Comparison of ENCODE assay signal across 8 cellular contexts in genomic region chr15:89333011-89333860, GRCh38. TPM values are rescaled to one million over a fixed set of nuclear protein-coding genes. Genes with fewer than 3 reads are reported as not detected.
DNase-seq lines count a peak whose midpoint lies in the region; ATAC-seq and TF ChIP-seq lines count a peak whose summit lies in the region.

No MANE protein-coding gene starts in this region.

- H3K9ac ChIP-seq in BLaER1 (peak overlapping the region; percentile 96), Karpas-422 (ENCODE audit: low read length) (peak overlapping the region; percentile 91), duodenal mucosa (ENCODE audit: low read depth in 1 of 2, low read length in 2 of 2) (peak overlapping the region; percentile 88 to 94)

- H4K20me1 ChIP-seq in BLaER1 = peaks cover 63% of the 10 kb centered on the region
- peaks cover 55% of the 10 kb centered on the region for H4K20me1 ChIP-seq in Karpas-422 (ENCODE audit: insufficient read depth, low read depth, low read length)

- peaks cover 53% of the 10 kb centered on the region for H3K79me2 ChIP-seq in Karpas-422 (ENCODE audit: low read length)

- H3K4me2 ChIP-seq in BLaER1 = peak overlapping the region; percentile 96
- H3K4me2 ChIP-seq in Karpas-422 (ENCODE audit: low read depth, low read length, poor library complexity, severe bottlenecking) = peak overlapping the region; percentile 96

- peak overlapping the region; percentile 89 for H3K4me3 ChIP-seq in BLaER1
- peak overlapping the region; percentile 96 for H3K4me3 ChIP-seq in Karpas-422 (ENCODE audit: low read length)
- H3K4me3 ChIP-seq in duodenal mucosa (ENCODE audit: low read depth in 1 of 2, low read length in 2 of 2) = peak overlapping the region; percentile 93 to 97

- peak overlapping the region in 2 of 3 experiments; percentile 31 to 41 for H3K27ac Mint-ChIP-seq in nephron

- no peaks in the 10 kb centered on the region for H3K9me3 Mint-ChIP-seq in nephron

- H3K9me3 ChIP-seq in BLaER1 = no peaks in the 10 kb centered on the region
- H3K9me3 ChIP-seq in Karpas-422 (ENCODE audit: low read length) = no peaks in the 10 kb centered on the region
- H3K9me3 ChIP-seq in duodenal mucosa (ENCODE audit: control insufficient read depth in 1 of 2, low read length in 2 of 2) = no peaks in the 10 kb centered on the region

- no peak overlapping the region for H2AFZ ChIP-seq in Karpas-422 (ENCODE audit: low read length)

- H3K9me2 ChIP-seq in Karpas-422 (replicated peaks; ENCODE audit: insufficient read depth, low read length) = no peaks in the 10 kb centered on the region

- DNase-seq in Karpas-422 = no peak
- DNase-seq in HT-29 (ENCODE audit: low spot score) = no peak
- no peak for DNase-seq in NCI-H2107 treated with DMSO at 0.1 percent for 48 hours (lab: John Stamatoyannopoulos, UW; ENCODE audit: unreplicated experiment)

- peak overlapping the region; percentile 98 for H3K27ac ChIP-seq in BLaER1
- H3K27ac ChIP-seq in Karpas-422 (ENCODE audit: low read length) = no peak overlapping the region
- H3K27ac ChIP-seq in duodenal mucosa (ENCODE audit: low read depth, low read length) = no peak overlapping the region

- no peaks in the 10 kb centered on the region for H3K27me3 ChIP-seq in BLaER1
- no peaks in the 10 kb centered on the region for H3K27me3 ChIP-seq in Karpas-422 (ENCODE audit: low read length)
- no peaks in the 10 kb centered on the region for H3K27me3 ChIP-seq in duodenal mucosa (ENCODE audit: control insufficient read depth in 1 of 2, insufficient read depth in 2 of 2, low read length in 2 of 2)

- H3K4me1 Mint-ChIP-seq in nephron = peaks cover 41% of the 10 kb centered on the region

- H3K36me3 Mint-ChIP-seq in nephron (ENCODE audit: low read depth) = peaks cover 41% of the 10 kb centered on the region

- TF ChIP-seq CTCF in nephron (IDR thresholded peaks at IDR 0.05; ENCODE audit: unreplicated experiment in 3 of 3) = no peak

- H3K4me1 ChIP-seq in BLaER1 (peaks cover 71% of the 10 kb centered on the region), Karpas-422 (ENCODE audit: low read length) (peaks cover 37% of the 10 kb centered on the region), duodenal mucosa (ENCODE audit: control insufficient read depth in 1 of 2, insufficient read depth in 2 of 2, low read length in 2 of 2) (peaks cover 56 to 66% of the 10 kb centered on the region in 2 donors)

- peaks cover 52% of the 10 kb centered on the region for H3K36me3 ChIP-seq in BLaER1
- peaks cover 43% of the 10 kb centered on the region; the same call in 1 of the 2 replicates for H3K36me3 ChIP-seq in Karpas-422 (ENCODE audit: insufficient read depth, low read length)
- H3K36me3 ChIP-seq in duodenal mucosa (ENCODE audit: control insufficient read depth in 1 of 2, insufficient read depth in 2 of 2, low read length in 2 of 2) = peaks cover 44% of the 10 kb centered on the region in 2 donors

- peaks cover 21% of the 10 kb centered on the region for H3K27me3 Mint-ChIP-seq in nephron (ENCODE audit: low read depth)

- ATAC-seq in HG03342 (IDR thresholded peaks at IDR 0.05; ENCODE audit: unreplicated experiment) = no peak
- no peak for ATAC-seq in GM19463 (IDR thresholded peaks at IDR 0.05; ENCODE audit: unreplicated experiment)

- H3K4me3 Mint-ChIP-seq in nephron = peak overlapping the region; percentile 77 to 86 (median 82)

RNA-seq across cellular contexts. Expression of gene POLG, which starts 1.4 kb away (rescaled TPM):
- total RNA-seq in Karpas-422 (2014; rRNA removed; shearing (Covaris generic); ENCODE audit: low replicate concordance) = 36.8 and 76.5 TPM in 2 replicates
- total RNA-seq in HT-29 (2014; rRNA removed; shearing (Covaris generic)) = 159 and 161 TPM in 2 replicates
